8 cellular contexts compared by ENCODE assay signal in the genomic region with DNA sequence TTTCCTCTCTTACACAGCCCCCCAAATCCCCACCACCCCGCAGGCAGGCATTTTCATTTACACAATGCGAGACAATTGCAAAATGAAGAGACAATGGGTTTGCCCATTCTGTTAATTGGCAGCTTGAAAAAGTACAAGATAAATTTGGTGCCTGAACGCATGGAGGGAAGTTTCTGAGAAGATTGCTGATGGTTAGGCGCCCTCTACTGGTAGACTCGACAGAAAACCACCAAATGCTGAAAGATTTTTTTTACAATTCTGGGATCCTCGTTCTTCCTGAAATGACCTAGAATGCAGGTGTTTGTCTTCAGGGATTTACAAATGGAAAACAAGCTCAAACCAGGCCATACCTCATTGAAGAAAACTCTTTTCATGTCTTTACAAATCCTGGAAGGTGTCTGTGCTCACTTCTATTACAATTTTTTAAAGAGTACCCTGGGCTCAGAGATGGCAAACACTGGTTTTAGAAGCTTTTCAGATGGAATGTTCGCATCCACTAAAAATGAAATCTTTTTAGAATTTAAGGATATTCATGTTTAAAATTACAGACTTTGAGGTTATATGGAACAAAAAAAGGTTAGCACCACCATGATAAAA.
DNase-seq lines count a peak whose midpoint lies in the region; ATAC-seq, FAIRE-seq and TF ChIP-seq lines count a peak whose summit lies in the region.

No MANE protein-coding gene starts in this region.

- H3K36me3 ChIP-seq in psoas muscle (ENCODE audit: insufficient read depth in 1 of 2, low read depth in 1 of 2), result no peaks in the 10 kb centered on the region

- H3K27ac ChIP-seq in RWPE1 (no peak overlapping the region), psoas muscle (no peak overlapping the region)

- no peaks in the 10 kb centered on the region for H3K4me1 ChIP-seq in psoas muscle

- CTCF ChIA-PET in RWPE1 (lab: Yijun Ruan, JAX), result interaction anchor here (0.5 to 1.5 kb wide), 21 partner anchors 12 to 1426 kb away, joined by 3 to 21 read pairs (median 3); partner anchors contain the start of gene HS3ST3B1

- TF ChIP-seq CTCF in RWPE1 (conservative IDR thresholded peaks at IDR 0.05; ENCODE audit: low read depth) (peak; percentile 78), psoas muscle (IDR thresholded peaks at IDR 0.05) (peak; percentile 73)

- ATAC-seq in psoas muscle, result no peak
- no peak for ATAC-seq in GM19351 (IDR thresholded peaks at IDR 0.05; ENCODE audit: unreplicated experiment)

- FAIRE-seq in HTR-8/SVneo (lab: Jason Lieb, UNC) (no peak), frontal cortex (lab: Jason Lieb, UNC) (peak; percentile 58)

- POLR2A ChIA-PET in RWPE1 (lab: Yijun Ruan, JAX; ENCODE audit: low non-redundant PET), result no interaction called here

- intact Hi-C loops in psoas muscle (cut with DNase I), result loop anchor here (5.0 to 10.0 kb wide), 3 partner anchors 1329 to 1589 kb away; no protein-coding TSS in a partner anchor

- no peaks in the 10 kb centered on the region for H3K9me3 ChIP-seq in psoas muscle

- H3K4me3 ChIP-seq in psoas muscle, result no peak overlapping the region

- WGBS in psoas muscle, 3 donors, result 13 to 15% (median 14%) methylated on average over 7 of the region's 7 CpGs

- no peaks in the 10 kb centered on the region for H3K27me3 ChIP-seq in psoas muscle (ENCODE audit: insufficient read depth in 3 of 3, low read length in 2 of 3)

- DNase-seq in COLO668 (lab: John Stamatoyannopoulos, UW; ENCODE audit: unreplicated experiment) (peak; percentile 1), HTR-8/SVneo (ENCODE audit: insufficient read length, low spot score) (peak; percentile 71), RWPE1 (ENCODE audit: low spot score) (peak; percentile 51), frontal cortex (ENCODE audit: low spot score in 2 of 2) (peak; percentile 4 to 33), psoas muscle (peak in 1 of 2 donors; percentile 15), NCI-H187 treated with DMSO at 0.1 percent for 48 hours (lab: John Stamatoyannopoulos, UW) (no peak)
- DNase-seq in activated effector memory CD4-positive, alpha-beta T cell treated with anti-CD3 and anti-CD28 coated beads, Interleukin-2, amount 50 U/mL, for 16 hours, result peak; percentile 78
